Comparison of ENCODE assay signal across 8 cellular contexts in the genomic region with DNA sequence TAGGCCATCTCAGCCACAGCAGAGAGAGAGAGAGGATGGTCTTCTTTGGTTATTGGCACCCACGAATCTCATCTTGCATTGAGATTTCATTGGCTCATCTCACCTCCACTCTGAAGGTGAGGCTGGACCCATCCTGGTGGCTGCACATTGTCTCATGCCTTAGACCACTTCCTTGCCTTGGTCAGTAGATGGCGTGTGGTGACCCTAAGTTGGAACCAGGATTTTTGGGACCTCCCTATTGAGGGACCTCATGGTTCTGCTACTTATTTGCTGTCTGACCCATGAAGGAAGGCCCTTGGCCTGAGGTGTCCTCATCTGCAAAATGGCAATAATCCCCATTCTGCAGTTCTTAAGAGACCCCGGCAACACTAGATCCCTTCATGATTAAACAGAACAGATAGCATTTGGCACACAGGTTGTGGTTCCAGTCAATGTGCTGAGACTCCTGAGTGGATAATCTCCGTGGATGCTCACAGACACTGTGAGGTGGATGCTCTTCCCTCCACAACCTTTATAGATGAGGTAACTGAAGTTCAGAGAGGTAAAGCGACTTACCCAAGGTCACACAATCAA. TPM values are rescaled to one million over a fixed set of nuclear protein-coding genes. Genes with fewer than 3 reads are reported as not detected.
DNase-seq lines count a peak whose midpoint lies in the region; ATAC-seq, FAIRE-seq and TF ChIP-seq lines count a peak whose summit lies in the region.

No MANE protein-coding gene starts in this region.

- H3K4me1 ChIP-seq in cardiac muscle cell (ENCODE audit: low read depth) (peaks cover 3% of the 10 kb centered on the region), thyroid gland (no peaks in the 10 kb centered on the region)

- H3K9me3 Mint-ChIP-seq in nephron, result no peaks in the 10 kb centered on the region

- TF ChIP-seq CTCF in cardiac muscle cell (IDR thresholded peaks at IDR 0.05; ENCODE audit: low read depth, low read length) (peak; percentile 71), bronchial epithelial cell (IDR thresholded peaks at IDR 0.05; ENCODE audit: insufficient read depth, low read length, severe bottlenecking) (peak; percentile 76), nephron (IDR thresholded peaks at IDR 0.05; ENCODE audit: unreplicated experiment in 3 of 3) (peak; percentile 43 to 56 (median 53)), thyroid gland (IDR thresholded peaks at IDR 0.05) (peak in 1 of 6 experiments; percentile 28)

- intact Hi-C loops in Right ventricle myocardium superior (cut with DNase I), result loop anchor here (5.0 to 10.0 kb wide), 2 partner anchors 223 to 380 kb away; no protein-coding TSS in a partner anchor
- intact Hi-C loops in thyroid gland (cut with DNase I), result no loop called here

- H3K27ac ChIP-seq in cardiac muscle cell, result no peak overlapping the region
- H3K27ac ChIP-seq in thyroid gland, result no peak overlapping the region

- no peak for ATAC-seq in Right ventricle myocardium superior (ENCODE audit: poor library complexity)
- no peak for ATAC-seq in HG03139 (IDR thresholded peaks at IDR 0.05; ENCODE audit: unreplicated experiment)

- no peak overlapping the region for H3K4me3 ChIP-seq in cardiac muscle cell
- no peak overlapping the region for H3K4me3 ChIP-seq in bronchial epithelial cell (ENCODE audit: low read depth, low read length)
- no peak overlapping the region for H3K4me3 ChIP-seq in thyroid gland (replicated peaks in 1 of 3)

- H3K9me3 ChIP-seq in cardiac muscle cell (ENCODE audit: low read depth), result no peaks in the 10 kb centered on the region
- no peaks in the 10 kb centered on the region for H3K9me3 ChIP-seq in thyroid gland

- TF ChIP-seq POLR2A in thyroid gland (IDR thresholded peaks at IDR 0.05), result no peak

- no peak for FAIRE-seq in bronchial epithelial cell (lab: Jason Lieb, UNC)

- no peaks in the 10 kb centered on the region for H3K27me3 ChIP-seq in cardiac muscle cell
- no peaks in the 10 kb centered on the region for H3K27me3 ChIP-seq in bronchial epithelial cell (ENCODE audit: control insufficient read depth, insufficient read depth, low read length)
- no peaks in the 10 kb centered on the region for H3K27me3 ChIP-seq in thyroid gland

- WGBS in thyroid gland, 2 donors, result 72 to 74% methylated on average over 5 of the region's 5 CpGs

- peaks cover 3% of the 10 kb centered on the region for H3K27me3 Mint-ChIP-seq in nephron (ENCODE audit: low read depth)

- H3K4me3 Mint-ChIP-seq in nephron, result no peak overlapping the region

- peaks cover 2% of the 10 kb centered on the region for H3K36me3 ChIP-seq in cardiac muscle cell
- H3K36me3 ChIP-seq in bronchial epithelial cell (ENCODE audit: control insufficient read depth, insufficient read depth, low read length), result no peaks in the 10 kb centered on the region
- peaks cover 6 to 9% of the 10 kb centered on the region in 2 donors for H3K36me3 ChIP-seq in thyroid gland

- H3K4me1 Mint-ChIP-seq in nephron, result peaks cover 9% of the 10 kb centered on the region

- peaks cover 26% of the 10 kb centered on the region for H3K36me3 Mint-ChIP-seq in nephron (ENCODE audit: low read depth)

- peak; percentile 28 to 49 for DNase-seq in cardiac muscle cell (ENCODE audit: low read depth in 1 of 2, low spot score in 1 of 2)
- DNase-seq in Right ventricle myocardium superior, result no peak
- DNase-seq in NCI-H1105 treated with DMSO at 0.1 percent for 48 hours (lab: John Stamatoyannopoulos, UW), result peak; percentile 43
- peak; percentile 29 for DNase-seq in bronchial epithelial cell (ENCODE audit: low read depth)
- DNase-seq in amygdala (lab: John Stamatoyannopoulos, UW), result no peak
- no peak for DNase-seq in thyroid gland

- no peak overlapping the region for H3K27ac Mint-ChIP-seq in nephron

RNA-seq across cellular contexts. Expression of gene AAR2, which starts 21.5 kb away (rescaled TPM):
- total RNA-seq in cardiac muscle cell, result 33.5 and 36.0 TPM in 2 replicates
- 42.2 and 43.5 TPM in 2 replicates for polyA plus RNA-seq in cardiac muscle cell
- 12.7 TPM for total RNA-seq in Right ventricle myocardium superior
- 13.7 and 16.5 TPM in 2 replicates for total RNA-seq in bronchial epithelial cell
- 10 to 100 TPM; 25.5 to 33.3 (median 29.9) TPM for total RNA-seq in thyroid gland

Comparison
In these comparisons a context has a peak if more than half of its experiments do, and no peak if none do; other contexts are left out.
1. DNase-seq: peak in cardiac muscle cell (2 of 2), NCI-H1105 treated with DMSO at 0.1 percent for 48 hours (single experiment) and bronchial epithelial cell (single experiment); none in Right ventricle myocardium superior (single experiment), amygdala (0 of 56) and thyroid gland (0 of 2).